In the genomic region with DNA sequence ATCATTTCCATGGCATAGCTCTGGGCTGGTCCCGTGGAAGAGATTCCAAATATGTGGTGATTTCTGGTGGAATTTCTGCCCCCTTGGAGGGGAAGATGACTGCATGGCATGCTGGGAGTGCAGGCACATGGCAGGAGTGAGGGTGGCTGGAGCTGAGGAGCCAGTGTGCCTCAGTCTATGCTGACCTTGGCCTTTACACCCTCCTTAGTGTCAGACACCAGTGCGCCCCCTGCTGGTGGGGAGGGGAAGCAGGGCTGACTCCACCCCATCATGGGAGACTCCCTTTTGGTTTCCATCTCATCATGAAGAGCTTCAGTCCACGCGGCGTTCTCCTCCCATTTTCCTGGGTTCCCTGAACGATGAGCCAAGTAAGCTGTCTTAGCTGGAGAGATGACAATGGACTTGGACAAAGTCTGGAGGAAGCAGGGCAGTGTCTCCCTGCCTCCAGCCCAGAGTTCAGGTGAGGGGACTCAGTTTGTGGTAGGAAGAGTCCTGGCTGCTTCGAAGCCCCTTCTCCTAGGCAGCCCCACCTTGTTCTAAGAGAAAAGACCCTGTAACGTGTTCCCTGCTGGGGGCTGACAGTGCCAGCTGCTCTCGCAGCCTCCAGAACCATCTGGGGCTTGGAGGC, we compare ENCODE assay signal across 8 cellular contexts. TPM values are rescaled to one million over a fixed set of nuclear protein-coding genes. Genes with fewer than 3 reads are reported as not detected.
DNase-seq lines count a peak whose midpoint lies in the region; TF ChIP-seq lines count a peak whose summit lies in the region.

No MANE protein-coding gene starts in this region.

- no peak overlapping the region for H3K27ac Mint-ChIP-seq in Calu3 (ENCODE audit: unreplicated experiment)
- no peak overlapping the region for H3K27ac Mint-ChIP-seq in activated naive CD4-positive, alpha-beta T cell treated with anti-CD3 and anti-CD28 coated beads for 36 hours

- no peak overlapping the region for H3K4me3 ChIP-seq in SK-N-MC

- no TSS peak for BruUV-seq in Calu3 (replicated peaks; lab: Mats Ljungman, UMichigan)

- H3K9me3 Mint-ChIP-seq in Calu3 (ENCODE audit: low read depth, unreplicated experiment), result no peaks in the 10 kb centered on the region
- H3K9me3 Mint-ChIP-seq in activated naive CD4-positive, alpha-beta T cell treated with anti-CD3 and anti-CD28 coated beads for 36 hours, result no peaks in the 10 kb centered on the region

- CTCF ChIA-PET in Calu3 (lab: Charles Lee) (interaction anchor here (0.6 to 0.7 kb wide), 2 partner anchors 8 to 53 kb away, joined by 3 to 5 read pairs; no protein-coding TSS in a partner anchor), HEK293T (lab: Yijun Ruan, JAX) (interaction anchor here (0.5 to 2.0 kb wide), 23 partner anchors 9 to 1899 kb away, joined by 3 to 14 read pairs (median 5); a partner anchor contains a TSS)
- CTCF ChIA-PET in activated naive CD4-positive, alpha-beta T cell treated with anti-CD3 and anti-CD28 coated beads for 36 hours (lab: Charles Lee), result interaction anchor here (0.5 to 4.7 kb wide), 33 partner anchors 8 to 1271 kb away, joined by 3 to 34 read pairs (median 5); a partner anchor contains a TSS

- H3K9me3 ChIP-seq in SK-N-MC (ENCODE audit: low read depth, low read length), result no peaks in the 10 kb centered on the region

- TF ChIP-seq CTCF in Calu3 (IDR thresholded peaks at IDR 0.05; ENCODE audit: unreplicated experiment), result peak; percentile 79

- peaks cover 42% of the 10 kb centered on the region for H3K36me3 ChIP-seq in SK-N-MC (ENCODE audit: insufficient read depth, low read length)

- H3K4me3 Mint-ChIP-seq in Calu3 (ENCODE audit: low read depth, unreplicated experiment), result no peak overlapping the region
- no peak overlapping the region for H3K4me3 Mint-ChIP-seq in activated naive CD4-positive, alpha-beta T cell treated with anti-CD3 and anti-CD28 coated beads for 36 hours

- intact Hi-C loops in Calu3 (cut with micrococcal nuclease; ENCODE audit: unreplicated experiment), result no loop called here
- intact Hi-C loops in activated naive CD4-positive, alpha-beta T cell treated with anti-CD3 and anti-CD28 coated beads for 36 hours (cut with micrococcal nuclease), result loop anchor here (1.0 kb wide), 2 partner anchors 9 to 31 kb away; no protein-coding TSS in a partner anchor

- peaks cover 2% of the 10 kb centered on the region for H3K36me3 Mint-ChIP-seq in Calu3 (ENCODE audit: insufficient read depth, unreplicated experiment)
- peaks cover 7% of the 10 kb centered on the region for H3K36me3 Mint-ChIP-seq in activated naive CD4-positive, alpha-beta T cell treated with anti-CD3 and anti-CD28 coated beads for 36 hours (ENCODE audit: low read depth)

- no peak overlapping the region for H3K9ac ChIP-seq in SK-N-MC (ENCODE audit: insufficient read length)

- POLR2A ChIA-PET in HEK293T (lab: Yijun Ruan, JAX), result no interaction called here

- H3K27me3 Mint-ChIP-seq in Calu3 (ENCODE audit: unreplicated experiment), result no peaks in the 10 kb centered on the region
- H3K27me3 Mint-ChIP-seq in activated naive CD4-positive, alpha-beta T cell treated with anti-CD3 and anti-CD28 coated beads for 36 hours (ENCODE audit: low read depth), result no peaks in the 10 kb centered on the region

- DNase-seq in Calu3 (peak; percentile 53), HEK293T (ENCODE audit: extremely low spot score) (peak; percentile 87), SK-N-MC (ENCODE audit: low read depth, low spot score) (no peak), islet precursor cell (peak; percentile 71), D341Med (ENCODE audit: low spot score) (no peak), T1000 (lab: John Stamatoyannopoulos, UW) (no peak)
- DNase-seq in activated naive CD4-positive, alpha-beta T cell treated with anti-CD3 and anti-CD28 coated beads for 36 hours, result peak; percentile 85
- DNase-seq in stimulated activated CD8-positive, alpha-beta memory T cell treated with anti-CD3 and anti-CD28 coated beads, Interleukin-12 subunit alpha, Interleukin-12 subunit beta, amount 100 ng/mL, for 1 hour (ENCODE audit: low read depth), result peak; percentile 47

- H3K27ac ChIP-seq in SK-N-MC, result peak overlapping the region; percentile 40; the same call in 1 of the 2 replicates

- no peaks in the 10 kb centered on the region for H3K4me1 Mint-ChIP-seq in Calu3 (ENCODE audit: low read depth, unreplicated experiment)
- no peaks in the 10 kb centered on the region for H3K4me1 Mint-ChIP-seq in activated naive CD4-positive, alpha-beta T cell treated with anti-CD3 and anti-CD28 coated beads for 36 hours (ENCODE audit: low read depth)

TF ChIP-seq in HEK293T, 16 proteins besides CTCF, POLR2A, EP300 and RAD21:
- no peak for TF ChIP-seq FOXM1 (IDR thresholded peaks at IDR 0.05; ENCODE audit: borderline replicate concordance)
- no peak for TF ChIP-seq SP1 (IDR thresholded peaks at IDR 0.05)

RNA-seq across cellular contexts. Expression of a gene that starts 10.3 kb away (rescaled TPM):
- total RNA-seq in Calu3 (2022), result not detected in 2 replicates
- not detected for total RNA-seq in activated naive CD4-positive, alpha-beta T cell treated with anti-CD3 and anti-CD28 coated beads for 36 hours

RNA-seq across cellular contexts. Expression of a gene that starts 25.7 kb away (rescaled TPM):
- total RNA-seq in Calu3 (2022), result 27.5 and 28.4 TPM in 2 replicates
- 10 to 100 TPM; 20.7 to 22.8 TPM for total RNA-seq in activated naive CD4-positive, alpha-beta T cell treated with anti-CD3 and anti-CD28 coated beads for 36 hours

RNA-seq across cellular contexts. Expression of a gene that starts 52.1 kb away (rescaled TPM):
- total RNA-seq in Calu3 (2022), result not detected in 2 replicates
- total RNA-seq in activated naive CD4-positive, alpha-beta T cell treated with anti-CD3 and anti-CD28 coated beads for 36 hours, result not detected

Comparison
In these comparisons a context has a peak if more than half of its experiments do, and no peak if none do; other contexts are left out.
1. DNase-seq: peak in Calu3 (single experiment), HEK293T (single experiment), activated naive CD4-positive, alpha-beta T cell treated with anti-CD3 and anti-CD28 coated beads for 36 hours (single experiment), islet precursor cell (single experiment) and stimulated activated CD8-positive, alpha-beta memory T cell treated with anti-CD3 and anti-CD28 coated beads, Interleukin-12 subunit alpha, Interleukin-12 subunit beta, amount 100 ng/mL, for 1 hour (single experiment); none in SK-N-MC (single experiment), D341Med (single experiment) and T1000 (single experiment).